In genomic region chr3:75192065-75192658, GRCh38 we compare ENCODE assay signal across 1 cellular context.
TF ChIP-seq lines count a peak whose summit lies in the region.

No MANE protein-coding gene starts in this region.

TF ChIP-seq in H1, 55 proteins besides CTCF, POLR2A, EP300 and RAD21 (continued from another document):
- TF ChIP-seq CHD7 (IDR thresholded peaks at IDR 0.05; ENCODE audit: insufficient replicate concordance, low read length) (no peak), USF2 (IDR thresholded peaks at IDR 0.05; ENCODE audit: low read length) (no peak), CHD2 (IDR thresholded peaks at IDR 0.05; ENCODE audit: low read length) (no peak), ATF2 (IDR thresholded peaks at IDR 0.05; ENCODE audit: low read length) (0 out of 2 replicates have a peak, but pooled peaks have one; percentile 35), CHD1 (IDR thresholded peaks at IDR 0.05; ENCODE audit: low read depth, low read length) (no peak), SIX5 (IDR thresholded peaks at IDR 0.05; ENCODE audit: low read depth, low read length) (no peak)
